Comparison of ENCODE assay signal across 10 cellular contexts in genomic region chr7:81685263-81685868, GRCh38.
DNase-seq lines count a peak whose midpoint lies in the region; ATAC-seq, FAIRE-seq and TF ChIP-seq lines count a peak whose summit lies in the region.
"Had no signal": no experiment of that assay in that cellular context is flagged by ENCODE, and none has a peak within 500 bp of the region (broad histone marks: within the 10 kb centered on the region; RNA-seq: fewer than 3 reads in every experiment).

No MANE protein-coding gene starts in this region.

- no peaks in the 10 kb centered on the region for H3K79me2 ChIP-seq in osteoblast (ENCODE audit: insufficient read depth, low read length)

- WGBS in aorta, 2 donors = 57 to 66% methylated on average over 3 of the region's 3 CpGs

- H3K27me3 ChIP-seq in osteoblast (ENCODE audit: insufficient read depth, low read length) (no peaks in the 10 kb centered on the region), aorta (ENCODE audit: control insufficient read depth in 1 of 2, insufficient read depth in 2 of 2, low read length in 1 of 2) (no peaks in the 10 kb centered on the region)

- no peak for TF ChIP-seq CTCF in osteoblast (IDR thresholded peaks at IDR 0.05; ENCODE audit: extremely low read depth, low read depth, low read length)
- TF ChIP-seq CTCF in omental fat pad (IDR thresholded peaks at IDR 0.05) = no peak

- H3K9me3 ChIP-seq in osteoblast (ENCODE audit: low read depth, low read length) (no peaks in the 10 kb centered on the region), aorta (ENCODE audit: control insufficient read depth, low read length) (no peaks in the 10 kb centered on the region)

- intact Hi-C loops in aorta (cut with DNase I) = loop anchor here in 1 of 2 donors (10.0 kb wide), 1 partner anchor 61 kb away; no protein-coding TSS in a partner anchor

- no peaks in the 10 kb centered on the region for H3K36me3 ChIP-seq in osteoblast (ENCODE audit: insufficient read depth, low read length)
- H3K36me3 ChIP-seq in aorta (ENCODE audit: control insufficient read depth in 1 of 2, insufficient read depth in 2 of 2, low read length in 1 of 2) = no peaks in the 10 kb centered on the region

- H3K4me3 ChIP-seq in osteoblast (ENCODE audit: insufficient read depth, low read length) (peak overlapping the region; percentile 33), aorta (ENCODE audit: low read length in 2 of 2) (no peak overlapping the region)

- H3K4me1 ChIP-seq in osteoblast (ENCODE audit: insufficient read depth, low read length) (peaks cover 18% of the 10 kb centered on the region), aorta (ENCODE audit: control insufficient read depth in 1 of 2, insufficient read depth in 2 of 2, low read length in 2 of 2) (peaks cover 6 to 8% of the 10 kb centered on the region in 2 donors)

- in situ Hi-C loops in G401 (cut with HindIII; ENCODE audit: low sequenced_read_pairs) = no loop called here

- H2AFZ ChIP-seq in osteoblast (ENCODE audit: low read length) = peak overlapping the region; percentile 52

- no peaks in the 10 kb centered on the region for H4K20me1 ChIP-seq in osteoblast (ENCODE audit: insufficient read depth, low read length)

- DNase-seq in osteoblast (ENCODE audit: insufficient read length, low spot score, missing footprints) (no peak), aorta (no peak), OCI-M1 (lab: John Stamatoyannopoulos, UW) (no peak), G401 (ENCODE audit: low spot score) (no peak), omental fat pad (ENCODE audit: low spot score) (no peak)
- DNase-seq: activated CD8-positive, alpha-beta memory T cell treated with anti-CD3 and anti-CD28 coated beads, Interleukin-2, amount 10 ng/mL, durations not matched to agents 7 days and 5 days; CD4-positive, alpha-beta memory T cell had no signal

- H3K4me2 ChIP-seq in osteoblast (ENCODE audit: insufficient read depth, low read length) = peak overlapping the region; percentile 69

- ATAC-seq in GM18520 (IDR thresholded peaks at IDR 0.05; ENCODE audit: unreplicated experiment) (peak; percentile 14), HG03135 (IDR thresholded peaks at IDR 0.05; ENCODE audit: unreplicated experiment) (peak; percentile 23), aorta (ENCODE audit: low FRiP score) (no peak), omental fat pad (ENCODE audit: low FRiP score) (no peak)
- ATAC-seq: activated CD8-positive, alpha-beta memory T cell treated with anti-CD3 and anti-CD28 coated beads, Interleukin-2, amount 10 ng/mL, durations not matched to agents 7 days and 5 days had no signal

- FAIRE-seq in endometrium (lab: Jason Lieb, UNC) = peak; percentile 89

- H3K27ac ChIP-seq in osteoblast (ENCODE audit: low read depth, low read length) = peak overlapping the region; percentile 87
- H3K27ac ChIP-seq in aorta (ENCODE audit: low read depth in 1 of 2, low read length in 2 of 2) = no peak overlapping the region

Comparison
In these comparisons a context has a peak if more than half of its experiments do, and no peak if none do; other contexts are left out.
1. ATAC-seq: peak in GM18520 (single experiment) and HG03135 (single experiment); none in aorta (single experiment) and omental fat pad (single experiment).